Comparison of ENCODE assay signal across 1 cellular context in the genomic region with DNA sequence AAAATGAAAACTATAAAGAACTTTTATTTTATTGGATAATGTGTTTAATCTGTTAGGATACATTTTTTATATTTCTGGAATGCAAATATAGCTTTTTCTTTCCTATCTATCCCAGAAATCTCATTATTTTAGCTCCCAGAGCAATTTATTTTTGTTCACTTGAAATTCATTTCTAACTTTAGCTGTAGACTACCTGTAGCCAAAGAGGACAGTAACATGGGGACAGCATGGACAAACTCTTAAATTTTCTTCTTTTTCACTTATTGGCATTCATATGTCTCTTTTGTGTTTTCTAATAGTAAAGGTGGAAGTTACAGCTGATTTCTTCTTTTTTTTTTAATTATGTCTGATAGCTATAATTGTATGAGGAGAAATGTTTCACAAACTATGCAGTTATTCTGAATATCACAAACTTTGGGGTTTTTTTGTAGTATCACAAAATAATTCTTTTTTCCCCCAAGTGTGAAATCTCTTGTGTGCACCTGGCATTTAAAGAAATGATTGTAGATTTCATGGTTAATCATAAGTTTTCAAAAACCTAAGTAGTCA.
TF ChIP-seq lines count a peak whose summit lies in the region.

No MANE protein-coding gene starts in this region.

TF ChIP-seq in HCT116, 20 proteins besides CTCF, POLR2A, EP300 and RAD21:
- TF ChIP-seq EGR1 (IDR thresholded peaks at IDR 0.05; ENCODE audit: low read depth) (no peak), EZH2phosphoT487 (IDR thresholded peaks at IDR 0.05; ENCODE audit: borderline replicate concordance) (no peak), FOSL1 (IDR thresholded peaks at IDR 0.05; ENCODE audit: low read depth) (no peak), SRF (IDR thresholded peaks at IDR 0.05; ENCODE audit: low read depth) (no peak)
- TF ChIP-seq, protein P1, sequence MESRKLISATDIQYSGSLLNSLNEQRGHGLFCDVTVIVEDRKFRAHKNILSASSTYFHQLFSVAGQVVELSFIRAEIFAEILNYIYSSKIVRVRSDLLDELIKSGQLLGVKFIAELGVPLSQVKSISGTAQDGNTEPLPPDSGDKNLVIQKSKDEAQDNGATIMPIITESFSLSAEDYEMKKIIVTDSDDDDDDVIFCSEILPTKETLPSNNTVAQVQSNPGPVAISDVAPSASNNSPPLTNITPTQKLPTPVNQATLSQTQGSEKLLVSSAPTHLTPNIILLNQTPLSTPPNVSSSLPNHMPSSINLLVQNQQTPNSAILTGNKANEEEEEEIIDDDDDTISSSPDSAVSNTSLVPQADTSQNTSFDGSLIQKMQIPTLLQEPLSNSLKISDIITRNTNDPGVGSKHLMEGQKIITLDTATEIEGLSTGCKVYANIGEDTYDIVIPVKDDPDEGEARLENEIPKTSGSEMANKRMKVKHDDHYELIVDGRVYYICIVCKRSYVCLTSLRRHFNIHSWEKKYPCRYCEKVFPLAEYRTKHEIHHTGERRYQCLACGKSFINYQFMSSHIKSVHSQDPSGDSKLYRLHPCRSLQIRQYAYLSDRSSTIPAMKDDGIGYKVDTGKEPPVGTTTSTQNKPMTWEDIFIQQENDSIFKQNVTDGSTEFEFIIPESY (IDR thresholded peaks at IDR 0.05; ENCODE audit: extremely low read depth, insufficient replicate concordance, low read length), result no peak
